ENCODE assay signal across 1 cellular context in the genomic region with DNA sequence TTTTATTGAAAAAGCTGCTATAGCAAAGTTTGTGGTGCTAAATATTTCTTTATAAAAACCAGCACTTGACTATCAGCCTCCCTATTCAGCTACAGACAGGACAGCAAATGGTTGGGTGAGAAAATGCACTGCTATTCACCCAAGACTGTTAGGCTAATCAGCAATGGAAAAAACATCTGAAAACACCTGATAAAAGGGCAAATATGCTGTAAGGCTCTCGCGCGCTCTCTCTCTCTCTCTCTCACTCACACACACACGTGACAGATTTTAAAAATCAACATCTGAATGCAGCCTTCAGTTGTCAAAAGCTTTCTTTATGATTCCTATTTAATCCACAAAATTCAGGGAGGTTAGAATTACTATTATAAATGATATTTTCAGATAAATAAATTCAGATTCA.
TF ChIP-seq lines count a peak whose summit lies in the region.

No MANE protein-coding gene starts in this region.

TF ChIP-seq in K562, 482 proteins besides CTCF, POLR2A, EP300 and RAD21 (continued from another document and continues in another):
- no peak for TF ChIP-seq ZBTB7A (IDR thresholded peaks at IDR 0.05; ENCODE audit: borderline replicate concordance, control insufficient read depth, low read depth, low read length)
- no peak for TF ChIP-seq ZNF121 (CRISPR knock-in tag; conservative IDR thresholded peaks at IDR 0.05)
- TF ChIP-seq THRAP3 (IDR thresholded peaks at IDR 0.05; ENCODE audit: borderline replicate concordance): no peak
- TF ChIP-seq, protein P1, sequence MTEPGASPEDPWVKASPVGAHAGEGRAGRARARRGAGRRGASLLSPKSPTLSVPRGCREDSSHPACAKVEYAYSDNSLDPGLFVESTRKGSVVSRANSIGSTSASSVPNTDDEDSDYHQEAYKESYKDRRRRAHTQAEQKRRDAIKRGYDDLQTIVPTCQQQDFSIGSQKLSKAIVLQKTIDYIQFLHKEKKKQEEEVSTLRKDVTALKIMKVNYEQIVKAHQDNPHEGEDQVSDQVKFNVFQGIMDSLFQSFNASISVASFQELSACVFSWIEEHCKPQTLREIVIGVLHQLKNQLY (CRISPR knock-in tag; conservative IDR thresholded peaks at IDR 0.05): no peak
- TF ChIP-seq SMAD3 (CRISPR knock-in tag; conservative IDR thresholded peaks at IDR 0.05): no peak
- TF ChIP-seq, protein P2, sequence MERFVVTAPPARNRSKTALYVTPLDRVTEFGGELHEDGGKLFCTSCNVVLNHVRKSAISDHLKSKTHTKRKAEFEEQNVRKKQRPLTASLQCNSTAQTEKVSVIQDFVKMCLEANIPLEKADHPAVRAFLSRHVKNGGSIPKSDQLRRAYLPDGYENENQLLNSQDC (CRISPR knock-in tag; IDR thresholded peaks at IDR 0.05): no peak
- TF ChIP-seq EGR1 (conservative IDR thresholded peaks at IDR 0.05): no peak
- no peak for TF ChIP-seq ZBTB8A (IDR thresholded peaks at IDR 0.05; ENCODE audit: partially characterized antibody)
- TF ChIP-seq, protein P3, sequence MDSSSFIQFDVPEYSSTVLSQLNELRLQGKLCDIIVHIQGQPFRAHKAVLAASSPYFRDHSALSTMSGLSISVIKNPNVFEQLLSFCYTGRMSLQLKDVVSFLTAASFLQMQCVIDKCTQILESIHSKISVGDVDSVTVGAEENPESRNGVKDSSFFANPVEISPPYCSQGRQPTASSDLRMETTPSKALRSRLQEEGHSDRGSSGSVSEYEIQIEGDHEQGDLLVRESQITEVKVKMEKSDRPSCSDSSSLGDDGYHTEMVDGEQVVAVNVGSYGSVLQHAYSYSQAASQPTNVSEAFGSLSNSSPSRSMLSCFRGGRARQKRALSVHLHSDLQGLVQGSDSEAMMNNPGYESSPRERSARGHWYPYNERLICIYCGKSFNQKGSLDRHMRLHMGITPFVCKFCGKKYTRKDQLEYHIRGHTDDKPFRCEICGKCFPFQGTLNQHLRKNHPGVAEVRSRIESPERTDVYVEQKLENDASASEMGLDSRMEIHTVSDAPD (CRISPR knock-in tag; IDR thresholded peaks at IDR 0.05): no peak
- no peak for TF ChIP-seq TFAM (CRISPR knock-in tag; conservative IDR thresholded peaks at IDR 0.05)
- TF ChIP-seq CHD2 (IDR thresholded peaks at IDR 0.05; ENCODE audit: low read depth, low read length): peak; percentile 59; the same call in 1 of the 2 replicates
- no peak for TF ChIP-seq ZNF165 (CRISPR knock-in tag; IDR thresholded peaks at IDR 0.05; ENCODE audit: borderline replicate concordance)
- TF ChIP-seq ESRRA (IDR thresholded peaks at IDR 0.05; ENCODE audit: borderline replicate concordance, low read depth): no peak
- TF ChIP-seq TCFL5 (CRISPR knock-in tag; conservative IDR thresholded peaks at IDR 0.05): no peak
- TF ChIP-seq ZNF707 (CRISPR knock-in tag; conservative IDR thresholded peaks at IDR 0.05): no peak
- no peak for TF ChIP-seq MIER1 (IDR thresholded peaks at IDR 0.05; ENCODE audit: low read depth)
- TF ChIP-seq MYNN (IDR thresholded peaks at IDR 0.05): no peak
- no peak for TF ChIP-seq MYNN (CRISPR knock-in tag; IDR thresholded peaks at IDR 0.05)
- TF ChIP-seq ZNF133 (CRISPR knock-in tag; IDR thresholded peaks at IDR 0.05): no peak
- 0 out of 4 replicates have a peak, but pooled peaks of 1 of the 2 experiments have one; percentile 27 for TF ChIP-seq FOXK2 (conservative IDR thresholded peaks at IDR 0.05 in 1 of 2, IDR thresholded peaks at IDR 0.05 in 1 of 2; ENCODE audit: low read depth in 2 of 2)
- TF ChIP-seq, protein P4, sequence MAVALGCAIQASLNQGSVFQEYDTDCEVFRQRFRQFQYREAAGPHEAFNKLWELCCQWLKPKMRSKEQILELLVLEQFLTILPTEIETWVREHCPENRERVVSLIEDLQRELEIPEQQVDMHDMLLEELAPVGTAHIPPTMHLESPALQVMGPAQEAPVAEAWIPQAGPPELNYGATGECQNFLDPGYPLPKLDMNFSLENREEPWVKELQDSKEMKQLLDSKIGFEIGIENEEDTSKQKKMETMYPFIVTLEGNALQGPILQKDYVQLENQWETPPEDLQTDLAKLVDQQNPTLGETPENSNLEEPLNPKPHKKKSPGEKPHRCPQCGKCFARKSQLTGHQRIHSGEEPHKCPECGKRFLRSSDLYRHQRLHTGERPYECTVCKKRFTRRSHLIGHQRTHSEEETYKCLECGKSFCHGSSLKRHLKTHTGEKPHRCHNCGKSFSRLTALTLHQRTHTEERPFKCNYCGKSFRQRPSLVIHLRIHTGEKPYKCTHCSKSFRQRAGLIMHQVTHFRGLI (CRISPR knock-in tag; IDR thresholded peaks at IDR 0.05): no peak
- TF ChIP-seq, protein P5, sequence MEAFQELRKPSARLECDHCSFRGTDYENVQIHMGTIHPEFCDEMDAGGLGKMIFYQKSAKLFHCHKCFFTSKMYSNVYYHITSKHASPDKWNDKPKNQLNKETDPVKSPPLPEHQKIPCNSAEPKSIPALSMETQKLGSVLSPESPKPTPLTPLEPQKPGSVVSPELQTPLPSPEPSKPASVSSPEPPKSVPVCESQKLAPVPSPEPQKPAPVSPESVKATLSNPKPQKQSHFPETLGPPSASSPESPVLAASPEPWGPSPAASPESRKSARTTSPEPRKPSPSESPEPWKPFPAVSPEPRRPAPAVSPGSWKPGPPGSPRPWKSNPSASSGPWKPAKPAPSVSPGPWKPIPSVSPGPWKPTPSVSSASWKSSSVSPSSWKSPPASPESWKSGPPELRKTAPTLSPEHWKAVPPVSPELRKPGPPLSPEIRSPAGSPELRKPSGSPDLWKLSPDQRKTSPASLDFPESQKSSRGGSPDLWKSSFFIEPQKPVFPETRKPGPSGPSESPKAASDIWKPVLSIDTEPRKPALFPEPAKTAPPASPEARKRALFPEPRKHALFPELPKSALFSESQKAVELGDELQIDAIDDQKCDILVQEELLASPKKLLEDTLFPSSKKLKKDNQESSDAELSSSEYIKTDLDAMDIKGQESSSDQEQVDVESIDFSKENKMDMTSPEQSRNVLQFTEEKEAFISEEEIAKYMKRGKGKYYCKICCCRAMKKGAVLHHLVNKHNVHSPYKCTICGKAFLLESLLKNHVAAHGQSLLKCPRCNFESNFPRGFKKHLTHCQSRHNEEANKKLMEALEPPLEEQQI (IDR thresholded peaks at IDR 0.05): 0 out of 2 replicates have a peak, but pooled peaks have one; percentile 25
- TF ChIP-seq PHF8 (IDR thresholded peaks at IDR 0.05; ENCODE audit: borderline replicate concordance, low read length): no peak
- TF ChIP-seq, protein P6, sequence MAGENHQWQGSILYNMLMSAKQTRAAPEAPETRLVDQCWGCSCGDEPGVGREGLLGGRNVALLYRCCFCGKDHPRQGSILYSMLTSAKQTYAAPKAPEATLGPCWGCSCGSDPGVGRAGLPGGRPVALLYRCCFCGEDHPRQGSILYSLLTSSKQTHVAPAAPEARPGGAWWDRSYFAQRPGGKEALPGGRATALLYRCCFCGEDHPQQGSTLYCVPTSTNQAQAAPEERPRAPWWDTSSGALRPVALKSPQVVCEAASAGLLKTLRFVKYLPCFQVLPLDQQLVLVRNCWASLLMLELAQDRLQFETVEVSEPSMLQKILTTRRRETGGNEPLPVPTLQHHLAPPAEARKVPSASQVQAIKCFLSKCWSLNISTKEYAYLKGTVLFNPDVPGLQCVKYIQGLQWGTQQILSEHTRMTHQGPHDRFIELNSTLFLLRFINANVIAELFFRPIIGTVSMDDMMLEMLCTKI (IDR thresholded peaks at IDR 0.05; ENCODE audit: partially characterized antibody): no peak
- TF ChIP-seq TBP (optimal IDR thresholded peaks at IDR 0.05; ENCODE audit: low read depth, low read length): no peak
- TF ChIP-seq PCBP1 (IDR thresholded peaks at IDR 0.05; ENCODE audit: low read depth, low read length, poor library complexity, severe bottlenecking): no peak
- TF ChIP-seq, protein P7, sequence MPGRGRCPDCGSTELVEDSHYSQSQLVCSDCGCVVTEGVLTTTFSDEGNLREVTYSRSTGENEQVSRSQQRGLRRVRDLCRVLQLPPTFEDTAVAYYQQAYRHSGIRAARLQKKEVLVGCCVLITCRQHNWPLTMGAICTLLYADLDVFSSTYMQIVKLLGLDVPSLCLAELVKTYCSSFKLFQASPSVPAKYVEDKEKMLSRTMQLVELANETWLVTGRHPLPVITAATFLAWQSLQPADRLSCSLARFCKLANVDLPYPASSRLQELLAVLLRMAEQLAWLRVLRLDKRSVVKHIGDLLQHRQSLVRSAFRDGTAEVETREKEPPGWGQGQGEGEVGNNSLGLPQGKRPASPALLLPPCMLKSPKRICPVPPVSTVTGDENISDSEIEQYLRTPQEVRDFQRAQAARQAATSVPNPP (IDR thresholded peaks at IDR 0.05; ENCODE audit: borderline replicate concordance, insufficient read depth, insufficient read length): no peak
- no peak for TF ChIP-seq SP2 (IDR thresholded peaks at IDR 0.05; ENCODE audit: extremely low read depth, low read depth, low read length, poor library complexity, severe bottlenecking)
- TF ChIP-seq SRSF1 (IDR thresholded peaks at IDR 0.05; ENCODE audit: low read depth, low read length): no peak
- TF ChIP-seq TEAD4 (IDR thresholded peaks at IDR 0.05; ENCODE audit: low read length): peak; percentile 77
- TF ChIP-seq TEAD4 (CRISPR knock-in tag; IDR thresholded peaks at IDR 0.05; ENCODE audit: borderline replicate concordance): no peak
- TF ChIP-seq TARDBP (IDR thresholded peaks at IDR 0.05): no peak
- TF ChIP-seq, protein P8, sequence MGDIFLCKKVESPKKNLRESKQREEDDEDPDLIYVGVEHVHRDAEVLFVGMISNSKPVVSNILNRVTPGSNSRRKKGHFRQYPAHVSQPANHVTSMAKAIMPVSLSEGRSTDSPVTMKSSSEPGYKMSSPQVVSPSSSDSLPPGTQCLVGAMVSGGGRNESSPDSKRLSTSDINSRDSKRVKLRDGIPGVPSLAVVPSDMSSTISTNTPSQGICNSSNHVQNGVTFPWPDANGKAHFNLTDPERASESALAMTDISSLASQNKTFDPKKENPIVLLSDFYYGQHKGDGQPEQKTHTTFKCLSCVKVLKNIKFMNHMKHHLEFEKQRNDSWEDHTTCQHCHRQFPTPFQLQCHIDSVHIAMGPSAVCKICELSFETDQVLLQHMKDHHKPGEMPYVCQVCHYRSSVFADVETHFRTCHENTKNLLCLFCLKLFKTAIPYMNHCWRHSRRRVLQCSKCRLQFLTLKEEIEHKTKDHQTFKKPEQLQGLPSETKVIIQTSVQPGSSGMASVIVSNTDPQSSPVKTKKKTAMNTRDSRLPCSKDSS (IDR thresholded peaks at IDR 0.05; ENCODE audit: low read depth, partially characterized antibody): no peak
- no peak for TF ChIP-seq HDAC3 (IDR thresholded peaks at IDR 0.05; ENCODE audit: borderline replicate concordance, partially characterized antibody)
- TF ChIP-seq, protein P9, sequence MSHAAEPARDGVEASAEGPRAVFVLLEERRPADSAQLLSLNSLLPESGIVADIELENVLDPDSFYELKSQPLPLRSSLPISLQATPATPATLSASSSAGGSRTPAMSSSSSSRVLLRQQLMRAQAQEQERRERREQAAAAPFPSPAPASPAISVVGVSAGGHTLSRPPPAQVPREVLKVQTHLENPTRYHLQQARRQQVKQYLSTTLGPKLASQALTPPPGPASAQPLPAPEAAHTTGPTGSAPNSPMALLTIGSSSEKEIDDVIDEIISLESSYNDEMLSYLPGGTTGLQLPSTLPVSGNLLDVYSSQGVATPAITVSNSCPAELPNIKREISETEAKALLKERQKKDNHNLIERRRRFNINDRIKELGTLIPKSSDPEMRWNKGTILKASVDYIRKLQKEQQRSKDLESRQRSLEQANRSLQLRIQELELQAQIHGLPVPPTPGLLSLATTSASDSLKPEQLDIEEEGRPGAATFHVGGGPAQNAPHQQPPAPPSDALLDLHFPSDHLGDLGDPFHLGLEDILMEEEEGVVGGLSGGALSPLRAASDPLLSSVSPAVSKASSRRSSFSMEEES (CRISPR knock-in tag; IDR thresholded peaks at IDR 0.05): 0 out of 2 replicates have a peak, but pooled peaks have one; percentile 4
- no peak for TF ChIP-seq ZSCAN32 (CRISPR knock-in tag; IDR thresholded peaks at IDR 0.05)
- TF ChIP-seq, protein P10, sequence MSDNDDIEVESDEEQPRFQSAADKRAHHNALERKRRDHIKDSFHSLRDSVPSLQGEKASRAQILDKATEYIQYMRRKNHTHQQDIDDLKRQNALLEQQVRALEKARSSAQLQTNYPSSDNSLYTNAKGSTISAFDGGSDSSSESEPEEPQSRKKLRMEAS (CRISPR knock-in tag; IDR thresholded peaks at IDR 0.05): no peak
- TF ChIP-seq GATAD2B (IDR thresholded peaks at IDR 0.05; ENCODE audit: borderline replicate concordance): no peak
- TF ChIP-seq NCOA2 (IDR thresholded peaks at IDR 0.05; ENCODE audit: partially characterized antibody in 2 of 2): no peak
- no peak for TF ChIP-seq ATF1 (CRISPR knock-in tag; IDR thresholded peaks at IDR 0.05)
- no peak for TF ChIP-seq ATF1 (tag; IDR thresholded peaks at IDR 0.05)
- TF ChIP-seq POLR3G (IDR thresholded peaks at IDR 0.05; ENCODE audit: extremely low read depth, insufficient read length, insufficient replicate concordance): no peak
- TF ChIP-seq GATA2 (CRISPR knock-in tag; IDR thresholded peaks at IDR 0.05): 0 out of 2 replicates have a peak, but pooled peaks have one; percentile 9
- peak; percentile 56; the same call in 1 of the 2 replicates for TF ChIP-seq MTA2 (IDR thresholded peaks at IDR 0.05; ENCODE audit: low read depth)
- TF ChIP-seq ZNF644 (tag; IDR thresholded peaks at IDR 0.05; ENCODE audit: low read depth): no peak
- TF ChIP-seq SREBF2 (CRISPR knock-in tag; IDR thresholded peaks at IDR 0.05): no peak
- no peak for TF ChIP-seq KLF6 (CRISPR knock-in tag; IDR thresholded peaks at IDR 0.05; ENCODE audit: borderline replicate concordance)
- TF ChIP-seq, protein P11, sequence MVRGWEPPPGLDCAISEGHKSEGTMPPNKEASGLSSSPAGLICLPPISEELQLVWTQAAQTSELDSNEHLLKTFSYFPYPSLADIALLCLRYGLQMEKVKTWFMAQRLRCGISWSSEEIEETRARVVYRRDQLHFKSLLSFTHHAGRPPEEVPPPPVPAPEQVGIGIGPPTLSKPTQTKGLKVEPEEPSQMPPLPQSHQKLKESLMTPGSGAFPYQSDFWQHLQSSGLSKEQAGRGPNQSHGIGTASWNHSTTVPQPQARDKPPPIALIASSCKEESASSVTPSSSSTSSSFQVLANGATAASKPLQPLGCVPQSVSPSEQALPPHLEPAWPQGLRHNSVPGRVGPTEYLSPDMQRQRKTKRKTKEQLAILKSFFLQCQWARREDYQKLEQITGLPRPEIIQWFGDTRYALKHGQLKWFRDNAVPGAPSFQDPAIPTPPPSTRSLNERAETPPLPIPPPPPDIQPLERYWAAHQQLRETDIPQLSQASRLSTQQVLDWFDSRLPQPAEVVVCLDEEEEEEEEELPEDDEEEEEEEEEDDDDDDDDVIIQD (CRISPR knock-in tag; IDR thresholded peaks at IDR 0.05): no peak
- TF ChIP-seq NCOA1 (IDR thresholded peaks at IDR 0.05; ENCODE audit: low read depth): no peak
- TF ChIP-seq L3MBTL2 (IDR thresholded peaks at IDR 0.05): 0 out of 2 replicates have a peak, but pooled peaks have one; percentile 32
- TF ChIP-seq HDAC2 (IDR thresholded peaks at IDR 0.05): no peak
- TF ChIP-seq TCF3 (CRISPR knock-in tag; IDR thresholded peaks at IDR 0.05): peak; percentile 80
- no peak for TF ChIP-seq POLR2AphosphoS5 (IDR thresholded peaks at IDR 0.05; ENCODE audit: control insufficient read depth, insufficient read depth, low read depth, low read length)
- TF ChIP-seq E2F3 (CRISPR knock-in tag; IDR thresholded peaks at IDR 0.05): no peak
- TF ChIP-seq ETV6 (IDR thresholded peaks at IDR 0.05; ENCODE audit: borderline replicate concordance in 1 of 2, low read depth in 2 of 2, low read length in 1 of 2): no peak
- TF ChIP-seq ETV6 (CRISPR knock-in tag; IDR thresholded peaks at IDR 0.05; ENCODE audit: borderline replicate concordance): no peak
- no peak for TF ChIP-seq TRIM28 (IDR thresholded peaks at IDR 0.05)
- TF ChIP-seq CBFA2T2 (conservative IDR thresholded peaks at IDR 0.05): peak; percentile 69
- 0 out of 2 replicates have a peak, but pooled peaks have one; percentile 45 for TF ChIP-seq CXXC5 (CRISPR knock-in tag; IDR thresholded peaks at IDR 0.05)
- no peak for TF ChIP-seq HCFC1 (IDR thresholded peaks at IDR 0.05; ENCODE audit: low read depth, low read length)
- no peak for TF ChIP-seq ZNF146 (CRISPR knock-in tag; IDR thresholded peaks at IDR 0.05; ENCODE audit: unreplicated experiment)
